Comparison of ENCODE assay signal across 24 cellular contexts in genomic region chr5:111310713-111311620, GRCh38.
DNase-seq lines count a peak whose midpoint lies in the region; ATAC-seq and TF ChIP-seq lines count a peak whose summit lies in the region.
"Had no signal": no experiment of that assay in that cellular context is flagged by ENCODE, and none has a peak within 500 bp of the region (broad histone marks: within the 10 kb centered on the region; RNA-seq: fewer than 3 reads in every experiment).

No MANE protein-coding gene starts in this region.

- TF ChIP-seq CTCF in activated CD8-positive, alpha-beta T cell treated with anti-CD3 and anti-CD28 coated beads for 36 hours (IDR thresholded peaks at IDR 0.05), result no peak

- H3K4me1 Mint-ChIP-seq in activated CD8-positive, alpha-beta T cell treated with anti-CD3 and anti-CD28 coated beads for 36 hours (ENCODE audit: low read depth), result peaks cover 66% of the 10 kb centered on the region
- H3K4me1 Mint-ChIP-seq in activated CD8-positive, alpha-beta T cell treated with anti-CD3 and anti-CD28 coated beads, Interleukin-2, amount 10 ng/mL, durations not matched to agents 7 days and 5 days (ENCODE audit: low read depth), result peaks cover 13% of the 10 kb centered on the region
- peaks cover 66% of the 10 kb centered on the region for H3K4me1 Mint-ChIP-seq in activated naive CD8-positive, alpha-beta T cell treated with anti-CD3 and anti-CD28 coated beads, Interleukin-2, amount 50 U/mL, for 24 hours
- H3K4me1 Mint-ChIP-seq: stimulated activated memory B cell treated with anti-CD40 and anti-IgM and Interleukin-4, amounts not matched to agents 10 μg/mL and 1 μg/mL and 100 μg/mL, for 72 hours had no signal

- CTCF ChIA-PET in activated CD8-positive, alpha-beta T cell treated with anti-CD3 and anti-CD28 coated beads for 36 hours (lab: Charles Lee), result interaction anchor here (0.7 to 2.4 kb wide), 6 partner anchors 11 to 220 kb away, joined by 3 to 8 read pairs (median 4); no protein-coding TSS in a partner anchor
- CTCF ChIA-PET in activated CD8-positive, alpha-beta T cell treated with anti-CD3 and anti-CD28 coated beads, Interleukin-2, amount 10 ng/mL, durations not matched to agents 7 days and 5 days (lab: Charles Lee), result interaction anchor here (0.7 to 1.2 kb wide), 3 partner anchors 28 to 76 kb away, joined by 3 read pairs; no protein-coding TSS in a partner anchor

- H3K27ac Mint-ChIP-seq in activated CD8-positive, alpha-beta T cell treated with anti-CD3 and anti-CD28 coated beads for 36 hours, result peak overlapping the region; percentile 81
- H3K27ac Mint-ChIP-seq in activated CD8-positive, alpha-beta T cell treated with anti-CD3 and anti-CD28 coated beads, Interleukin-2, amount 10 ng/mL, durations not matched to agents 7 days and 5 days, result no peak overlapping the region
- H3K27ac Mint-ChIP-seq in activated naive CD8-positive, alpha-beta T cell treated with anti-CD3 and anti-CD28 coated beads, Interleukin-2, amount 50 U/mL, for 24 hours, result no peak overlapping the region
- H3K27ac Mint-ChIP-seq: progenitor cell of endocrine pancreas; stimulated activated memory B cell treated with anti-CD40 and anti-IgM and Interleukin-4, amounts not matched to agents 10 μg/mL and 1 μg/mL and 100 μg/mL, for 72 hours had no signal

- no peaks in the 10 kb centered on the region for H3K27me3 Mint-ChIP-seq in activated CD8-positive, alpha-beta T cell treated with anti-CD3 and anti-CD28 coated beads for 36 hours
- H3K27me3 Mint-ChIP-seq in activated CD8-positive, alpha-beta T cell treated with anti-CD3 and anti-CD28 coated beads, Interleukin-2, amount 10 ng/mL, durations not matched to agents 7 days and 5 days (ENCODE audit: low read depth), result no peaks in the 10 kb centered on the region
- H3K27me3 Mint-ChIP-seq in activated naive CD8-positive, alpha-beta T cell treated with anti-CD3 and anti-CD28 coated beads, Interleukin-2, amount 50 U/mL, for 24 hours, result no peaks in the 10 kb centered on the region
- H3K27me3 Mint-ChIP-seq: central memory CD8-positive, alpha-beta T cell; progenitor cell of endocrine pancreas; stimulated activated memory B cell treated with anti-CD40 and anti-IgM and Interleukin-4, amounts not matched to agents 10 μg/mL and 1 μg/mL and 100 μg/mL, for 72 hours had no signal

- peaks cover 16% of the 10 kb centered on the region for H3K36me3 Mint-ChIP-seq in activated CD8-positive, alpha-beta T cell treated with anti-CD3 and anti-CD28 coated beads for 36 hours (ENCODE audit: low read depth)
- peaks cover 7% of the 10 kb centered on the region for H3K36me3 Mint-ChIP-seq in activated CD8-positive, alpha-beta T cell treated with anti-CD3 and anti-CD28 coated beads, Interleukin-2, amount 10 ng/mL, durations not matched to agents 7 days and 5 days (ENCODE audit: low read depth)
- no peaks in the 10 kb centered on the region for H3K36me3 Mint-ChIP-seq in activated naive CD8-positive, alpha-beta T cell treated with anti-CD3 and anti-CD28 coated beads, Interleukin-2, amount 50 U/mL, for 24 hours (ENCODE audit: low read depth)
- H3K36me3 Mint-ChIP-seq: stimulated activated memory B cell treated with anti-CD40 and anti-IgM and Interleukin-4, amounts not matched to agents 10 μg/mL and 1 μg/mL and 100 μg/mL, for 72 hours had no signal

- ATAC-seq in activated CD8-positive, alpha-beta T cell treated with anti-CD3 and anti-CD28 coated beads for 36 hours, result peak; percentile 24
- no peak for ATAC-seq in activated CD8-positive, alpha-beta T cell treated with anti-CD3 and anti-CD28 coated beads, Interleukin-2, amount 10 ng/mL, durations not matched to agents 7 days and 5 days
- peak; percentile 21 for ATAC-seq in activated naive CD8-positive, alpha-beta T cell treated with anti-CD3 and anti-CD28 coated beads, Interleukin-2, amount 50 U/mL, for 24 hours
- ATAC-seq in stimulated activated naive CD8-positive, alpha-beta T cell treated with anti-CD3 and anti-CD28 coated beads, Interleukin-15, Interleukin-2, amounts not matched to agents 100 U/mL and 50 U/mL, for 24 hours, result peak; percentile 44
- no peak for ATAC-seq in HG02642 (IDR thresholded peaks at IDR 0.05; ENCODE audit: poor library complexity, unreplicated experiment)
- ATAC-seq: gastroesophageal sphincter; left lobe of liver; right lobe of liver; stimulated activated memory B cell treated with anti-CD40 and anti-IgM and Interleukin-4, amounts not matched to agents 10 μg/mL and 1 μg/mL and 100 μg/mL, for 72 hours had no signal

- no peak for DNase-seq in activated CD8-positive, alpha-beta T cell treated with anti-CD3 and anti-CD28 coated beads for 36 hours
- no peak for DNase-seq in activated CD8-positive, alpha-beta T cell treated with anti-CD3 and anti-CD28 coated beads, Interleukin-2, amount 10 ng/mL, durations not matched to agents 7 days and 5 days
- DNase-seq in NCI-H2171 (lab: John Stamatoyannopoulos, UW) (peak; percentile 39), KG1 (lab: John Stamatoyannopoulos, UW) (no peak)
- no peak for DNase-seq in activated naive CD8-positive, alpha-beta T cell treated with anti-CD3 and anti-CD28 coated beads, Interleukin-2, amount 50 U/mL, for 24 hours
- no peak for DNase-seq in stimulated activated naive CD8-positive, alpha-beta T cell treated with anti-CD3 and anti-CD28 coated beads, Interleukin-15, Interleukin-2, amounts not matched to agents 100 U/mL and 50 U/mL, for 24 hours
- no peak for DNase-seq in stimulated activated CD4-positive, alpha-beta T cell treated with anti-CD3 and anti-CD28 coated beads, Interleukin-1b, Interleukin-23, amount 100 ng/mL, for 48 hours
- DNase-seq: activated CD4-positive, alpha-beta T cell treated with anti-CD3 and anti-CD28 coated beads for 1 hour; H7; hypothalamus; IMR-90; mesenchymal stem cell; NCI-H2029; NCI-H748 treated with DMSO at 0.1 percent for 48 hours; Peyer's patch; right lobe of liver; stimulated activated CD4-positive, alpha-beta T cell treated with anti-CD3 and anti-CD28 coated beads, Interleukin-12 subunit alpha, Interleukin-12 subunit beta, amount 100 ng/mL, for 4 hours; stimulated activated CD4-positive, alpha-beta T cell treated with anti-CD3 and anti-CD28 coated beads, Interleukin-4, amount 100 ng/mL, for 24 hours had no signal

- POLR2A ChIA-PET in activated CD8-positive, alpha-beta T cell treated with anti-CD3 and anti-CD28 coated beads for 36 hours (lab: Charles Lee), result interaction anchor here (0.6 to 1.3 kb wide), 2 partner anchors 10 to 48 kb away, joined by 3 to 5 read pairs; no protein-coding TSS in a partner anchor
- POLR2A ChIA-PET in activated CD8-positive, alpha-beta T cell treated with anti-CD3 and anti-CD28 coated beads, Interleukin-2, amount 10 ng/mL, durations not matched to agents 7 days and 5 days (lab: Charles Lee), result no interaction called here

- no peak overlapping the region for H3K4me3 Mint-ChIP-seq in activated CD8-positive, alpha-beta T cell treated with anti-CD3 and anti-CD28 coated beads for 36 hours
- H3K4me3 Mint-ChIP-seq in activated CD8-positive, alpha-beta T cell treated with anti-CD3 and anti-CD28 coated beads, Interleukin-2, amount 10 ng/mL, durations not matched to agents 7 days and 5 days, result no peak overlapping the region
- H3K4me3 Mint-ChIP-seq in activated naive CD8-positive, alpha-beta T cell treated with anti-CD3 and anti-CD28 coated beads, Interleukin-2, amount 50 U/mL, for 24 hours, result no peak overlapping the region
- H3K4me3 Mint-ChIP-seq: central memory CD8-positive, alpha-beta T cell; stimulated activated memory B cell treated with anti-CD40 and anti-IgM and Interleukin-4, amounts not matched to agents 10 μg/mL and 1 μg/mL and 100 μg/mL, for 72 hours had no signal

- intact Hi-C loops in activated CD8-positive, alpha-beta T cell treated with anti-CD3 and anti-CD28 coated beads for 36 hours (cut with micrococcal nuclease), result no loop called here

- no peaks in the 10 kb centered on the region for H3K9me3 Mint-ChIP-seq in activated CD8-positive, alpha-beta T cell treated with anti-CD3 and anti-CD28 coated beads for 36 hours
- no peaks in the 10 kb centered on the region for H3K9me3 Mint-ChIP-seq in activated CD8-positive, alpha-beta T cell treated with anti-CD3 and anti-CD28 coated beads, Interleukin-2, amount 10 ng/mL, durations not matched to agents 7 days and 5 days (ENCODE audit: insufficient read depth)
- no peaks in the 10 kb centered on the region for H3K9me3 Mint-ChIP-seq in activated naive CD8-positive, alpha-beta T cell treated with anti-CD3 and anti-CD28 coated beads, Interleukin-2, amount 50 U/mL, for 24 hours
- H3K9me3 Mint-ChIP-seq: central memory CD8-positive, alpha-beta T cell; stimulated activated memory B cell treated with anti-CD40 and anti-IgM and Interleukin-4, amounts not matched to agents 10 μg/mL and 1 μg/mL and 100 μg/mL, for 72 hours had no signal

Comparison
In these comparisons a context has a peak if more than half of its experiments do, and no peak if none do; other contexts are left out.
1. ATAC-seq: peak in activated CD8-positive, alpha-beta T cell treated with anti-CD3 and anti-CD28 coated beads for 36 hours (single experiment), activated naive CD8-positive, alpha-beta T cell treated with anti-CD3 and anti-CD28 coated beads, Interleukin-2, amount 50 U/mL, for 24 hours (single experiment) and stimulated activated naive CD8-positive, alpha-beta T cell treated with anti-CD3 and anti-CD28 coated beads, Interleukin-15, Interleukin-2, amounts not matched to agents 100 U/mL and 50 U/mL, for 24 hours (single experiment); none in activated CD8-positive, alpha-beta T cell treated with anti-CD3 and anti-CD28 coated beads, Interleukin-2, amount 10 ng/mL, durations not matched to agents 7 days and 5 days (single experiment) and HG02642 (single experiment).